ENCODE assay signal across 8 cellular contexts in genomic region chr4:145935253-145936141, GRCh38. TPM values are rescaled to one million over a fixed set of nuclear protein-coding genes. Genes with fewer than 3 reads are reported as not detected.
DNase-seq lines count a peak whose midpoint lies in the region; ATAC-seq and TF ChIP-seq lines count a peak whose summit lies in the region.

No MANE protein-coding gene starts in this region.

- peaks cover 29% of the 10 kb centered on the region for H3K4me1 Mint-ChIP-seq in activated naive CD4-positive, alpha-beta T cell treated with anti-CD3 and anti-CD28 coated beads, Interleukin-2, amount 10 ng/mL, durations not matched to agents 7 days and 5 days
- peaks cover 64% of the 10 kb centered on the region for H3K4me1 Mint-ChIP-seq in mesothelial cell of epicardium

- no peak for TF ChIP-seq POLR2A in upper lobe of left lung (IDR thresholded peaks at IDR 0.05)

- peak overlapping the region; percentile 92 for H3K4me3 ChIP-seq in effector memory CD4-positive, alpha-beta T cell (ENCODE audit: insufficient read depth, low read depth, low read length, poor library complexity, severe bottlenecking)
- peak overlapping the region; percentile 55 to 91 (median 76) for H3K4me3 ChIP-seq in upper lobe of left lung

- TF ChIP-seq EP300 in upper lobe of left lung (IDR thresholded peaks at IDR 0.05) = no peak

- peak overlapping the region; percentile 37 for H3K27ac ChIP-seq in effector memory CD4-positive, alpha-beta T cell (ENCODE audit: insufficient read depth, low read length, poor library complexity, severe bottlenecking)
- peak overlapping the region; percentile 88 to 95 (median 92) for H3K27ac ChIP-seq in upper lobe of left lung

- H3K9me3 Mint-ChIP-seq in activated naive CD4-positive, alpha-beta T cell treated with anti-CD3 and anti-CD28 coated beads, Interleukin-2, amount 10 ng/mL, durations not matched to agents 7 days and 5 days = no peaks in the 10 kb centered on the region
- H3K9me3 Mint-ChIP-seq in mesothelial cell of epicardium = no peaks in the 10 kb centered on the region

- no peaks in the 10 kb centered on the region for H3K9me3 ChIP-seq in effector memory CD4-positive, alpha-beta T cell (ENCODE audit: control insufficient read depth, low read length)
- H3K9me3 ChIP-seq in upper lobe of left lung = no peaks in the 10 kb centered on the region

- peak; percentile 26 for ATAC-seq in HG02588 (IDR thresholded peaks at IDR 0.05; ENCODE audit: unreplicated experiment)
- ATAC-seq in upper lobe of left lung (ENCODE audit: low FRiP score in 2 of 2) = peak in 1 of 2 donors; percentile 11

- 7 to 15% methylated on average over 13 to 18 of the region's 18 CpGs for WGBS in upper lobe of left lung, 2 donors

- peaks cover 12% of the 10 kb centered on the region for H3K36me3 Mint-ChIP-seq in activated naive CD4-positive, alpha-beta T cell treated with anti-CD3 and anti-CD28 coated beads, Interleukin-2, amount 10 ng/mL, durations not matched to agents 7 days and 5 days
- H3K36me3 Mint-ChIP-seq in mesothelial cell of epicardium = no peaks in the 10 kb centered on the region

- H3K27ac Mint-ChIP-seq in activated naive CD4-positive, alpha-beta T cell treated with anti-CD3 and anti-CD28 coated beads, Interleukin-2, amount 10 ng/mL, durations not matched to agents 7 days and 5 days = peak overlapping the region; percentile 88
- H3K27ac Mint-ChIP-seq in mesothelial cell of epicardium = peak overlapping the region; percentile 99

- H3K4me3 Mint-ChIP-seq in activated naive CD4-positive, alpha-beta T cell treated with anti-CD3 and anti-CD28 coated beads, Interleukin-2, amount 10 ng/mL, durations not matched to agents 7 days and 5 days = peak overlapping the region; percentile 98
- H3K4me3 Mint-ChIP-seq in mesothelial cell of epicardium = peak overlapping the region; percentile 93

- CTCF ChIA-PET in activated naive CD4-positive, alpha-beta T cell treated with anti-CD3 and anti-CD28 coated beads, Interleukin-2, amount 10 ng/mL, durations not matched to agents 7 days and 5 days (lab: Charles Lee) = interaction anchor here (0.8 to 1.1 kb wide), 2 partner anchors 9 to 129 kb away, joined by 3 to 4 read pairs; no protein-coding TSS in a partner anchor

- TF ChIP-seq CTCF in mesothelial cell of epicardium (IDR thresholded peaks at IDR 0.05; ENCODE audit: unreplicated experiment) (no peak), upper lobe of left lung (IDR thresholded peaks at IDR 0.05) (no peak)

- H3K4me1 ChIP-seq in effector memory CD4-positive, alpha-beta T cell (ENCODE audit: control insufficient read depth, insufficient read depth, low read length, poor library complexity, severe bottlenecking) = peaks cover 8% of the 10 kb centered on the region
- peaks cover 3 to 15% (median 7%) of the 10 kb centered on the region in 4 donors for H3K4me1 ChIP-seq in upper lobe of left lung

- H3K27me3 Mint-ChIP-seq in activated naive CD4-positive, alpha-beta T cell treated with anti-CD3 and anti-CD28 coated beads, Interleukin-2, amount 10 ng/mL, durations not matched to agents 7 days and 5 days = peaks cover 21% of the 10 kb centered on the region
- H3K27me3 Mint-ChIP-seq in mesothelial cell of epicardium (ENCODE audit: low read depth) = no peaks in the 10 kb centered on the region

- H3K27me3 ChIP-seq in effector memory CD4-positive, alpha-beta T cell (replicated peaks; ENCODE audit: control insufficient read depth, insufficient read depth, low read length, poor library complexity, severe bottlenecking) = no peaks in the 10 kb centered on the region
- H3K27me3 ChIP-seq in upper lobe of left lung = no peaks in the 10 kb centered on the region

- peak; percentile 25 for DNase-seq in activated naive CD4-positive, alpha-beta T cell treated with anti-CD3 and anti-CD28 coated beads, Interleukin-2, amount 10 ng/mL, durations not matched to agents 7 days and 5 days
- DNase-seq in activated naive CD4-positive, alpha-beta T cell treated with Interleukin-2 at 50 U/mL for 16 hours = no peak
- DNase-seq in SHP77 treated with DMSO at 0.1 percent for 48 hours (lab: John Stamatoyannopoulos, UW) = peak; percentile 28
- DNase-seq in effector memory CD4-positive, alpha-beta T cell = no peak
- DNase-seq in mesothelial cell of epicardium (ENCODE audit: low spot score in 2 of 2, unreplicated experiment in 2 of 2) = peak in 1 of 2 experiments; percentile 37
- DNase-seq in upper lobe of left lung = peak; percentile 18 to 34
- DNase-seq in NCI-H1930 (lab: John Stamatoyannopoulos, UW) = no peak

- no peaks in the 10 kb centered on the region for H3K36me3 ChIP-seq in effector memory CD4-positive, alpha-beta T cell (ENCODE audit: control insufficient read depth, insufficient read depth, low read length)
- H3K36me3 ChIP-seq in upper lobe of left lung = no peaks in the 10 kb centered on the region

RNA-seq across cellular contexts. Expression of gene ZNF827, which starts 3.1 kb away (rescaled TPM):
- total RNA-seq in mesothelial cell of epicardium (97.8 to 116 TPM (median 100 TPM) in 3 replicates), upper lobe of left lung (10 to 100 TPM in 5 of 6 donors, 1 to 10 TPM in 1; 8.1 to 68.1 (median 18.3) TPM)

Comparison
In these comparisons a context has a peak if more than half of its experiments do, and no peak if none do; other contexts are left out.
1. DNase-seq: peak in activated naive CD4-positive, alpha-beta T cell treated with anti-CD3 and anti-CD28 coated beads, Interleukin-2, amount 10 ng/mL, durations not matched to agents 7 days and 5 days (single experiment), SHP77 treated with DMSO at 0.1 percent for 48 hours (single experiment) and upper lobe of left lung (2 of 2); none in activated naive CD4-positive, alpha-beta T cell treated with Interleukin-2 at 50 U/mL for 16 hours (single experiment), effector memory CD4-positive, alpha-beta T cell (0 of 3) and NCI-H1930 (0 of 2).